ENCODE assay signal across 8 cellular contexts in the genomic region with DNA sequence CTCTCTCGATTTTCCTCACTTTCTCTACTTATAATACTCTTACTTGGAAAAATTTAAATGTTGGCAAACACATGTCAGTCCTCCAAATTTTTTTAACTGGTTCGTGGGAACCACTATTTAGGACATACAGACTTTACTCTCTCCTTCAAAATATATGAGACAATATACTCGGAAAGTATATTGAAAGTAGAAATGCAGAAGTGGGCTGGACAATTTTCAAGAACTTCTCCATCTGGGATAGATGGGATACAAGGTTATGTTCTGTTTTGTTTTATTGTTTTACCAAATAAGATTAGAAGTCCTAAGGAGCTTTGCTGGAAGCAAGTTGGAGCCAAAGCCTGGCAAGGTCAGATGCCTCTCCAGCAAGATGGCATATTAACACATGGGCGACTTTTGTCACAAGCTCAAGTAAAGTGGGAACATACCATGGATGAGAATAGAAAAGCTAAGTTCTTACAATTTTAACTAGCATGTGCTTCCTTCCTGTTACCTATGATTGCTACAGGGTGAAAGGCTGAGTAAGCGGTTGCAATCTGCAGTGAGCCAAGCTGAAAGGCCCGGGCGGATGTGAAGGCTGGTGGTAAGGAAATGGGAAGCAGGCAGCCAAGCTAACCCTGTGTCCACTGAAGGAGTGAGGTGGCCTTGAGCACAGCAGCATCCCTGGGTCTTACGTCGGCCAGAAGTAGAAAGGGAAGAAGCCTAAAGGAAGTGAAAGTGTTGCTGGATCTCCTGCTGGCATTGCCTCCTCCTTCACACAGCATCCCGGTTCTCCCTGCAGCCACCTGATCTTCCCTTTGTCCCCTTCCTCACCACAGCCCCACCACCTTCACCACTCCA. TPM values are rescaled to one million over a fixed set of nuclear protein-coding genes. Genes with fewer than 3 reads are reported as not detected.
DNase-seq lines count a peak whose midpoint lies in the region; ATAC-seq and TF ChIP-seq lines count a peak whose summit lies in the region.

No MANE protein-coding gene starts in this region.

- in situ Hi-C loops in GM13976 (cut with MboI; ENCODE audit: low sequenced_read_pairs, unreplicated experiment), result no loop called here

- DNase-seq in LHCN-M2 (ENCODE audit: low read depth), result peak; percentile 57
- DNase-seq in activated effector memory CD4-positive, alpha-beta T cell treated with Interleukin-2 at 50 U/mL for 16 hours, result peak; percentile 41
- peak; percentile 58 for DNase-seq in left lobe of liver (ENCODE audit: low spot score)
- DNase-seq in superior temporal gyrus (ENCODE audit: extremely low spot score), result peak; percentile 37
- DNase-seq in GM13976 (ENCODE audit: low spot score), result no peak
- DNase-seq in GOT3 (lab: John Stamatoyannopoulos, UW), result no peak
- no peak for DNase-seq in DMS153 (lab: John Stamatoyannopoulos, UW)

- ATAC-seq in GM18868 (IDR thresholded peaks at IDR 0.05; ENCODE audit: unreplicated experiment), result peak; percentile 25
- ATAC-seq in left lobe of liver, result peak; percentile 62

- no peak for TF ChIP-seq CTCF in GM13976 (IDR thresholded peaks at IDR 0.05; ENCODE audit: borderline replicate concordance, control extremely low read depth, extremely low read depth, insufficient read depth, missing control alignments)

RNA-seq across cellular contexts. Expression of gene MAP3K5, which starts 7.1 kb away (rescaled TPM):
- total RNA-seq in LHCN-M2 (2014; rRNA removed) (51.5 and 68.5 TPM in 2 replicates), left lobe of liver (6.3 TPM)
- polyA plus RNA-seq in LHCN-M2 (2012), result 8.9 TPM

RNA-seq across cellular contexts. Expression of gene PEX7, which starts 37.3 kb away (rescaled TPM):
- total RNA-seq in LHCN-M2 (2014; rRNA removed) (15.7 and 18.1 TPM in 2 replicates), left lobe of liver (5.6 TPM)
- polyA plus RNA-seq in LHCN-M2 (2012), result 6.9 TPM

Comparison
In these comparisons a context has a peak if more than half of its experiments do, and no peak if none do; other contexts are left out.
1. DNase-seq: peak in LHCN-M2 (single experiment), activated effector memory CD4-positive, alpha-beta T cell treated with Interleukin-2 at 50 U/mL for 16 hours (single experiment), left lobe of liver (single experiment) and superior temporal gyrus (single experiment); none in GM13976 (single experiment), GOT3 (single experiment) and DMS153 (single experiment).